8 cellular contexts compared by ENCODE assay signal in genomic region chr17:48457080-48457836, GRCh38. TPM values are rescaled to one million over a fixed set of nuclear protein-coding genes. Genes with fewer than 3 reads are reported as not detected.
A peak's percentile ranks its signal among the peaks of the same experiment; 100 is the strongest.
DNase-seq lines count a peak whose midpoint lies in the region; ATAC-seq, FAIRE-seq and TF ChIP-seq lines count a peak whose summit lies in the region.

No MANE protein-coding gene starts in this region.

- 10% methylated on average over 22 of the region's 22 CpGs for WGBS in A549 (ENCODE audit: missing lambda C conversion rate)

- ATAC-seq in A549 (peak; percentile 84 to 97), GM18498 (IDR thresholded peaks at IDR 0.05; ENCODE audit: unreplicated experiment) (peak; percentile 58), HG03378 (IDR thresholded peaks at IDR 0.05; ENCODE audit: unreplicated experiment) (no peak)

- POLR2A ChIA-PET in A549 (lab: Yijun Ruan, JAX) = no interaction called here

- H3K4me3 ChIP-seq in A549 (peak overlapping the region; percentile 30; the same call in 2 of the 3 replicates), left ventricle myocardium inferior (no peak overlapping the region), retinal pigment epithelial cell (ENCODE audit: low read length) (peak overlapping the region; percentile 37)

- CTCF ChIA-PET in A549 (lab: Yijun Ruan, JAX) = interaction anchor here (0.6 to 7.1 kb wide), 51 partner anchors 8 to 1978 kb away, joined by 3 to 117 read pairs (median 5); partner anchors contain the start of gene HOXB5

- no peak for TF ChIP-seq EP300 in A549 (IDR thresholded peaks at IDR 0.05)

- TF ChIP-seq POLR2A in A549 (IDR thresholded peaks at IDR 0.05; ENCODE audit: low read length) = no peak

- H3K36me3 ChIP-seq in left ventricle myocardium inferior = no peaks in the 10 kb centered on the region

- TF ChIP-seq RAD21 in A549 (conservative IDR thresholded peaks at IDR 0.05 in 1 of 2, IDR thresholded peaks at IDR 0.05 in 1 of 2) = peak; percentile 69 to 75

- H3K27me3 ChIP-seq in left ventricle myocardium inferior (ENCODE audit: low read depth) = peaks cover 96% of the 10 kb centered on the region

- intact Hi-C loops in left ventricle myocardium inferior (cut with micrococcal nuclease) = no loop called here

- no peak overlapping the region for H3K27ac ChIP-seq in A549
- no peak overlapping the region for H3K27ac ChIP-seq in left ventricle myocardium inferior (replicated peaks)

- peak overlapping the region; percentile 79 for H3K4me2 ChIP-seq in A549

- FAIRE-seq in A549 (lab: Jason Lieb, UNC) = no peak

- DNase-seq in A549 (ENCODE audit: low read depth in 1 of 2, low spot score in 1 of 2) = peak; percentile 69 to 75
- DNase-seq in M059J (ENCODE audit: low read depth) = peak; percentile 51
- DNase-seq in SKM-1 treated with dmso at 0.1 percent for 144 hours (lab: John Stamatoyannopoulos, UW; ENCODE audit: unreplicated experiment) = peak; percentile 72
- peak; percentile 72 for DNase-seq in activated naive CD4-positive, alpha-beta T cell treated with anti-CD3 and anti-CD28 coated beads, Interleukin-2, amount 50 U/mL, for 16 hours
- peak; percentile 24 for DNase-seq in left ventricle myocardium inferior
- no peak for DNase-seq in retinal pigment epithelial cell (ENCODE audit: low read depth)

- H3K4me1 ChIP-seq in A549 = peaks cover 8% of the 10 kb centered on the region; the same call in 2 of the 3 replicates
- H3K4me1 ChIP-seq in left ventricle myocardium inferior = peaks cover 8% of the 10 kb centered on the region

- H3K9me3 ChIP-seq in A549 (no peaks in the 10 kb centered on the region), left ventricle myocardium inferior (replicated peaks) (peaks cover 18% of the 10 kb centered on the region)

- TF ChIP-seq CTCF in A549 (IDR thresholded peaks at IDR 0.05) (peak; percentile 97), left ventricle myocardium inferior (IDR thresholded peaks at IDR 0.05; ENCODE audit: borderline replicate concordance) (peak; percentile 93), retinal pigment epithelial cell (conservative IDR thresholded peaks at IDR 0.05; ENCODE audit: low read depth, low read length) (peak; percentile 98)

TF ChIP-seq in A549, 52 proteins besides CTCF, POLR2A, EP300 and RAD21:
- TF ChIP-seq MAX (IDR thresholded peaks at IDR 0.05) (peak; percentile 82), SMC3 (IDR thresholded peaks at IDR 0.05) (peak; percentile 82), E2F6 (IDR thresholded peaks at IDR 0.05; ENCODE audit: borderline replicate concordance, low read depth) (peak; percentile 56; the same call in 1 of the 2 replicates), NR3C1 (IDR thresholded peaks at IDR 0.05) (no peak), CEBPB (IDR thresholded peaks at IDR 0.05) (peak in 1 of 2 experiments; percentile 70; a peak in 1 of 4 replicates)

RNA-seq across cellular contexts. Expression of gene SKAP1, which starts 27.2 kb away (rescaled TPM):
- polyA plus RNA-seq in A549 (2011; rRNA removed) = 0.77 and 0.78 TPM in 2 replicates
- 0.10 and 0.17 TPM in 2 replicates for polyA plus RNA-seq in A549 (2012; cell fraction: cytosol; rRNA removed)
- polyA plus RNA-seq in A549 (2012; cell fraction: nucleus; rRNA removed) = not detected in 2 replicates
- 0.08 to 0.16 TPM (median 0.14 TPM) in 3 replicates for polyA plus RNA-seq in A549 (2017; fragmentation: RNase III; extraction: RNeasy Plus Mini Kit Qiagen cat#74134 plus additional on column Dnase treatment)
- polyA minus RNA-seq in A549 (2011; rRNA and poly(A)+ RNA removed) = not detected in 2 replicates
- total RNA-seq in M059J (2014; rRNA removed; shearing (Covaris generic)) = 0.42 and 1.1 TPM in 2 replicates
- total RNA-seq in left ventricle myocardium inferior = 0.27 TPM
